Comparison of ENCODE assay signal across 8 cellular contexts in the genomic region with DNA sequence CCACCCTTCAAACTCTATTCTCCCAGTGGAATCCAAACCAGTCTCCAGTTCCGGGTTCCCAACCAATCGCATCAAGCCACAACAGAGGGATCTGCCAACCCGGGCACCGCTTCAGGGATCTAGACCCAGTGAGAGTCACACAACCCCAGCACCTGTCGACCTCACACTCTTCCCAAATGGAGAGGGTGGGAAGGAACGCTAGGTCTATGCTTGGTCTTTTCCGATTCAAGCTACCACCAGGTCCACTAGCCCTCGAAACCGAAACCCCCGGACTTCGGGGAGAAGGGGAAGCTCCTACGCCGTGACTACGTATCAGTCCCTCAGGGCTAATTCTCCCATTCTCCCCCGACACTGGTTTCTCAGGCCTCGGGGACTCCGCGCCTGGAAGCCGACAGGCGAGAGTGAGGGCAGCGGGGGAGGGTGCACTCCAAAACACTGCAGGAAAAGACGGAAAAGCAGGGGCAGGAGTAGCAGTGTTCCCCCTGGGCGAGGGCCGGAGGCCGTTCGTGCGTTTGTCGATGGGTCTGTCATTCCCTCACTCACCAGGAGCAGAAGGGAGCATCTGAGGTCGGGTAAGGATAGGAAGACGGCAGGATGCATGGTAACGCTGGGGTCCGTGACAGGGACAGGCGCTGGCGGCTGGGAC. TPM values are rescaled to one million over a fixed set of nuclear protein-coding genes. Genes with fewer than 3 reads are reported as not detected.
A peak's percentile ranks its signal among the peaks of the same experiment; 100 is the strongest.
DNase-seq lines count a peak whose midpoint lies in the region; ATAC-seq and TF ChIP-seq lines count a peak whose summit lies in the region.

No MANE protein-coding gene starts in this region.

- no peaks in the 10 kb centered on the region for H3K9me3 Mint-ChIP-seq in activated CD4-positive, alpha-beta memory T cell treated with anti-CD3 and anti-CD28 coated beads for 36 hours
- H3K9me3 Mint-ChIP-seq in memory B cell, result no peaks in the 10 kb centered on the region
- H3K9me3 Mint-ChIP-seq in stimulated activated naive CD8-positive, alpha-beta T cell treated with anti-CD3 and anti-CD28 coated beads, Interleukin-15, Interleukin-2, amounts not matched to agents 100 ng/mL and 50 ng/mL, for 24 hours, result no peaks in the 10 kb centered on the region

- CTCF ChIA-PET in AG04450 (lab: Charles Lee), result interaction anchor here (0.6 to 1.6 kb wide), 2 partner anchors 252 to 503 kb away, joined by 3 read pairs; no protein-coding TSS in a partner anchor
- CTCF ChIA-PET in activated CD4-positive, alpha-beta memory T cell treated with anti-CD3 and anti-CD28 coated beads for 36 hours (lab: Charles Lee), result interaction anchor here (1.3 kb wide), 1 partner anchor 9 kb away, joined by 4 read pairs; no protein-coding TSS in a partner anchor

- peaks cover 3% of the 10 kb centered on the region for H3K36me3 Mint-ChIP-seq in activated CD4-positive, alpha-beta memory T cell treated with anti-CD3 and anti-CD28 coated beads for 36 hours
- H3K36me3 Mint-ChIP-seq in memory B cell, result no peaks in the 10 kb centered on the region
- H3K36me3 Mint-ChIP-seq in stimulated activated naive CD8-positive, alpha-beta T cell treated with anti-CD3 and anti-CD28 coated beads, Interleukin-15, Interleukin-2, amounts not matched to agents 100 ng/mL and 50 ng/mL, for 24 hours (ENCODE audit: low read depth), result peaks cover 12% of the 10 kb centered on the region

- H3K36me3 ChIP-seq in endocrine pancreas (ENCODE audit: control insufficient read depth, insufficient read depth, low read length), result no peaks in the 10 kb centered on the region

- peak overlapping the region; percentile 83 for H3K27ac Mint-ChIP-seq in activated CD4-positive, alpha-beta memory T cell treated with anti-CD3 and anti-CD28 coated beads for 36 hours
- H3K27ac Mint-ChIP-seq in memory B cell, result peak overlapping the region; percentile 99
- H3K27ac Mint-ChIP-seq in stimulated activated naive CD8-positive, alpha-beta T cell treated with anti-CD3 and anti-CD28 coated beads, Interleukin-15, Interleukin-2, amounts not matched to agents 100 ng/mL and 50 ng/mL, for 24 hours, result peak overlapping the region; percentile 97

- no peaks in the 10 kb centered on the region for H3K9me3 ChIP-seq in AG04450 (ENCODE audit: control insufficient read depth, insufficient read depth, low read length)
- no peaks in the 10 kb centered on the region for H3K9me3 ChIP-seq in endocrine pancreas (ENCODE audit: control insufficient read depth, low read length)

- peak overlapping the region; percentile 98 for H3K4me3 Mint-ChIP-seq in activated CD4-positive, alpha-beta memory T cell treated with anti-CD3 and anti-CD28 coated beads for 36 hours
- peak overlapping the region; percentile 99 for H3K4me3 Mint-ChIP-seq in memory B cell
- peak overlapping the region; percentile 99 for H3K4me3 Mint-ChIP-seq in stimulated activated naive CD8-positive, alpha-beta T cell treated with anti-CD3 and anti-CD28 coated beads, Interleukin-15, Interleukin-2, amounts not matched to agents 100 ng/mL and 50 ng/mL, for 24 hours

- H3K4me1 Mint-ChIP-seq in activated CD4-positive, alpha-beta memory T cell treated with anti-CD3 and anti-CD28 coated beads for 36 hours (ENCODE audit: low read depth), result peaks cover 37% of the 10 kb centered on the region
- H3K4me1 Mint-ChIP-seq in memory B cell, result peaks cover 29% of the 10 kb centered on the region
- peaks cover 48% of the 10 kb centered on the region for H3K4me1 Mint-ChIP-seq in stimulated activated naive CD8-positive, alpha-beta T cell treated with anti-CD3 and anti-CD28 coated beads, Interleukin-15, Interleukin-2, amounts not matched to agents 100 ng/mL and 50 ng/mL, for 24 hours (ENCODE audit: low read depth)

- H3K27ac ChIP-seq in AG04450 (ENCODE audit: low read depth, low read length), result peak overlapping the region; percentile 92

- POLR2A ChIA-PET in AG04450 (lab: Yijun Ruan, JAX), result interaction anchor here (1.1 kb wide), 1 partner anchor 13 kb away, joined by 4 read pairs; no protein-coding TSS in a partner anchor
- POLR2A ChIA-PET in activated CD4-positive, alpha-beta memory T cell treated with anti-CD3 and anti-CD28 coated beads for 36 hours (lab: Charles Lee), result interaction anchor here (1.0 kb wide), 1 partner anchor 112 kb away, joined by 3 read pairs; no protein-coding TSS in a partner anchor

- peaks cover 22% of the 10 kb centered on the region for H3K4me1 ChIP-seq in endocrine pancreas (ENCODE audit: control insufficient read depth, insufficient read depth, low read length)

- peak overlapping the region; percentile 99 for H3K4me3 ChIP-seq in AG04450 (ENCODE audit: low read depth, low read length)
- peak overlapping the region; percentile 94 for H3K4me3 ChIP-seq in endocrine pancreas (ENCODE audit: control insufficient read depth, insufficient read depth, low read length)

- H3K27me3 Mint-ChIP-seq in activated CD4-positive, alpha-beta memory T cell treated with anti-CD3 and anti-CD28 coated beads for 36 hours, result no peaks in the 10 kb centered on the region
- no peaks in the 10 kb centered on the region for H3K27me3 Mint-ChIP-seq in memory B cell
- H3K27me3 Mint-ChIP-seq in stimulated activated naive CD8-positive, alpha-beta T cell treated with anti-CD3 and anti-CD28 coated beads, Interleukin-15, Interleukin-2, amounts not matched to agents 100 ng/mL and 50 ng/mL, for 24 hours, result no peaks in the 10 kb centered on the region

- no peak for TF ChIP-seq POLR2A in GM18505 (IDR thresholded peaks at IDR 0.05; ENCODE audit: borderline replicate concordance, extremely low read depth, insufficient read depth, insufficient read length)

- ATAC-seq in GM18505 (IDR thresholded peaks at IDR 0.05; ENCODE audit: unreplicated experiment), result peak; percentile 0
- peak; percentile 12 for ATAC-seq in HG03135 (IDR thresholded peaks at IDR 0.05; ENCODE audit: unreplicated experiment)
- peak; percentile 7 for ATAC-seq in memory B cell (ENCODE audit: low read depth)

- DNase-seq in AG04450 (ENCODE audit: low read depth, low spot score), result peak; percentile 6
- peak; percentile 38 for DNase-seq in NCI-H2196 treated with DMSO at 0.1 percent for 48 hours (lab: John Stamatoyannopoulos, UW; ENCODE audit: unreplicated experiment)
- DNase-seq in activated CD4-positive, alpha-beta memory T cell treated with anti-CD3 and anti-CD28 coated beads for 36 hours, result peak; percentile 45
- peak in 1 of 2 donors; percentile 44 for DNase-seq in memory B cell (ENCODE audit: low spot score in 2 of 2)

- intact Hi-C loops in activated CD4-positive, alpha-beta memory T cell treated with anti-CD3 and anti-CD28 coated beads for 36 hours (cut with micrococcal nuclease), result loop anchor here (2.0 to 5.0 kb wide), 5 partner anchors 119 to 1299 kb away; a partner anchor contains a TSS

- H3K9ac ChIP-seq in endocrine pancreas (ENCODE audit: control insufficient read depth, insufficient read depth, low read length), result peak overlapping the region; percentile 99

- TF ChIP-seq CTCF in AG04450 (IDR thresholded peaks at IDR 0.05; ENCODE audit: low read depth, low read length), result no peak

- no peaks in the 10 kb centered on the region for H3K27me3 ChIP-seq in AG04450 (ENCODE audit: control insufficient read depth, insufficient read depth, low read length)
- H3K27me3 ChIP-seq in endocrine pancreas (ENCODE audit: control insufficient read depth, insufficient read depth, low read length), result no peaks in the 10 kb centered on the region

RNA-seq across cellular contexts. Expression of a gene that starts 0.4 kb away (rescaled TPM):
- 20.9 and 28.0 TPM in 2 replicates for polyA plus RNA-seq in AG04450 (2011; rRNA removed)
- 5.4 and 10.0 TPM in 2 replicates for polyA minus RNA-seq in AG04450 (2011; rRNA and poly(A)+ RNA removed)
- total RNA-seq in activated CD4-positive, alpha-beta memory T cell treated with anti-CD3 and anti-CD28 coated beads for 36 hours, result 10 to 100 TPM; 14.5 to 14.8 TPM

RNA-seq across cellular contexts. Expression of a gene that starts 0.7 kb away (rescaled TPM):
- 20.1 and 22.5 TPM in 2 replicates for polyA plus RNA-seq in AG04450 (2011; rRNA removed)
- 24.4 and 37.7 TPM in 2 replicates for polyA minus RNA-seq in AG04450 (2011; rRNA and poly(A)+ RNA removed)
- total RNA-seq in activated CD4-positive, alpha-beta memory T cell treated with anti-CD3 and anti-CD28 coated beads for 36 hours, result 10 to 100 TPM; 10.5 to 12.1 TPM
